2 cellular contexts compared by ENCODE assay signal in the genomic region with DNA sequence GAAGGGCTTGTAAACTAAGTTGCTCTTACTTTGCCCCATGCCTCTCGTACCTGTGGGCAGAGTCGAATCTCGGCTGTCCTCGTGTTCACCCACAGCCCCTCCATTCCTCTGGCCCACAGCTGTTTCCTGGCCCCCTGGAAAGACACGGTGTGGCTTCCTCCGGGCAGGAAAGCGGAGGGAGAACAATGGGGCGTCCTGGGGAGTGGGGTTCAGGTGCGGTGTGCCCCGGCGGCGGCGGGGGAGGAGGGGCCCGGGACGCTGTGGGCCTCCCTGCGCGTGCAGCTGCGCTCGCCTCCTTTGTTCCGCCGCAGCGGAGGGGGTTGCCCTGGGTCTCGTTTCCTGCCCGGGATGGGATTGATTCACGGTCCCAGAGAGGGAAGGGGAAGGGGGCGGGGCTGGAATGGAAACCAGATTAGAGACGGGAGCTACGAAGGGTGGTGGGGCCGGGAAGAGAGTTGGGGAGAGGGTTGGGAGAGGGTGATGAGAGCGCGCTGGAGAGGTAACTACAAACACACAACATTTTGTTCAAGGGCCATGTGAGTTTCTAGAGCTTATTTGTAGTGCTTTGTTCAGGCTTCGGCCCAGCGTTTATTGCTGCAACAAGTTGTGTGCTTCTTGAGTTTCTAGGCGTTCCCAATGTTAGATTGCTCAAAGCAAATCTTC.
A peak's percentile ranks its signal among the peaks of the same experiment; 100 is the strongest.
TF ChIP-seq lines count a peak whose summit lies in the region.

No MANE protein-coding gene starts in this region.

TF ChIP-seq in IMR-90, 13 proteins besides CTCF, POLR2A, EP300 and RAD21:
- no peak for TF ChIP-seq CHD1 (IDR thresholded peaks at IDR 0.05; ENCODE audit: low read depth, low read length)
- TF ChIP-seq MAFK (IDR thresholded peaks at IDR 0.05; ENCODE audit: low read depth, low read length): no peak
- TF ChIP-seq FOS (IDR thresholded peaks at IDR 0.05; ENCODE audit: low read depth, low read length): no peak
- TF ChIP-seq NFE2L2 (IDR thresholded peaks at IDR 0.05; ENCODE audit: low read depth, low read length): no peak
- no peak for TF ChIP-seq RCOR1 (IDR thresholded peaks at IDR 0.05; ENCODE audit: insufficient replicate concordance, low read length)
- peak; percentile 48; the same call in 1 of the 2 replicates for TF ChIP-seq MAZ (IDR thresholded peaks at IDR 0.05; ENCODE audit: borderline replicate concordance, low read depth, low read length)
- TF ChIP-seq, protein P1, sequence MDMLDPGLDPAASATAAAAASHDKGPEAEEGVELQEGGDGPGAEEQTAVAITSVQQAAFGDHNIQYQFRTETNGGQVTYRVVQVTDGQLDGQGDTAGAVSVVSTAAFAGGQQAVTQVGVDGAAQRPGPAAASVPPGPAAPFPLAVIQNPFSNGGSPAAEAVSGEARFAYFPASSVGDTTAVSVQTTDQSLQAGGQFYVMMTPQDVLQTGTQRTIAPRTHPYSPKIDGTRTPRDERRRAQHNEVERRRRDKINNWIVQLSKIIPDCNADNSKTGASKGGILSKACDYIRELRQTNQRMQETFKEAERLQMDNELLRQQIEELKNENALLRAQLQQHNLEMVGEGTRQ (IDR thresholded peaks at IDR 0.05; ENCODE audit: low read depth, low read length): no peak
- peak; percentile 90 for TF ChIP-seq BHLHE40 (IDR thresholded peaks at IDR 0.05; ENCODE audit: low read depth, low read length)
- TF ChIP-seq, protein P2, sequence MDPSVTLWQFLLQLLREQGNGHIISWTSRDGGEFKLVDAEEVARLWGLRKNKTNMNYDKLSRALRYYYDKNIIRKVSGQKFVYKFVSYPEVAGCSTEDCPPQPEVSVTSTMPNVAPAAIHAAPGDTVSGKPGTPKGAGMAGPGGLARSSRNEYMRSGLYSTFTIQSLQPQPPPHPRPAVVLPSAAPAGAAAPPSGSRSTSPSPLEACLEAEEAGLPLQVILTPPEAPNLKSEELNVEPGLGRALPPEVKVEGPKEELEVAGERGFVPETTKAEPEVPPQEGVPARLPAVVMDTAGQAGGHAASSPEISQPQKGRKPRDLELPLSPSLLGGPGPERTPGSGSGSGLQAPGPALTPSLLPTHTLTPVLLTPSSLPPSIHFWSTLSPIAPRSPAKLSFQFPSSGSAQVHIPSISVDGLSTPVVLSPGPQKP (IDR thresholded peaks at IDR 0.05; ENCODE audit: borderline replicate concordance, low read depth, low read length): no peak
- TF ChIP-seq RFX5 (IDR thresholded peaks at IDR 0.05; ENCODE audit: low read depth, low read length): no peak
- no peak for TF ChIP-seq CEBPB (IDR thresholded peaks at IDR 0.05; ENCODE audit: low read depth, low read length)
- 0 out of 2 replicates have a peak, but pooled peaks have one; percentile 9 for TF ChIP-seq SMC3 (IDR thresholded peaks at IDR 0.05; ENCODE audit: low read depth, low read length)
- TF ChIP-seq MXI1 (IDR thresholded peaks at IDR 0.05; ENCODE audit: borderline replicate concordance, low read depth, low read length): peak; percentile 65; the same call in 1 of the 2 replicates

TF ChIP-seq in HepG2, 621 proteins besides CTCF, POLR2A, EP300 and RAD21 (continues in another document):
- TF ChIP-seq KLF13 (CRISPR knock-in tag; IDR thresholded peaks at IDR 0.05) (peak; percentile 92; the same call in 1 of the 2 replicates), ZNF816 (CRISPR knock-in tag; IDR thresholded peaks at IDR 0.05; ENCODE audit: borderline replicate concordance) (peak; percentile 76), ZBTB21 (CRISPR knock-in tag; IDR thresholded peaks at IDR 0.05) (no peak), TP53 (CRISPR knock-in tag; conservative IDR thresholded peaks at IDR 0.05) (no peak), ZNF557 (CRISPR knock-in tag; IDR thresholded peaks at IDR 0.05) (peak; percentile 75; the same call in 1 of the 2 replicates), STAG1 (CRISPR knock-in tag; IDR thresholded peaks at IDR 0.05) (0 out of 2 replicates have a peak, but pooled peaks have one; percentile 20), ZNF33A (CRISPR knock-in tag; IDR thresholded peaks at IDR 0.05; ENCODE audit: borderline replicate concordance) (no peak), KDM3A (CRISPR knock-in tag; IDR thresholded peaks at IDR 0.05; ENCODE audit: low read depth) (0 out of 2 replicates have a peak, but pooled peaks have one; percentile 48), JDP2 (CRISPR knock-in tag; IDR thresholded peaks at IDR 0.05; ENCODE audit: borderline replicate concordance) (no peak), FOSL2 (CRISPR knock-in tag; IDR thresholded peaks at IDR 0.05) (peak; percentile 74), ZNF703 (CRISPR knock-in tag; IDR thresholded peaks at IDR 0.05; ENCODE audit: borderline replicate concordance) (no peak), ZNF75D (CRISPR knock-in tag; IDR thresholded peaks at IDR 0.05; ENCODE audit: borderline replicate concordance) (no peak), ATF7 (IDR thresholded peaks at IDR 0.05) (no peak), ATF7 (CRISPR knock-in tag; IDR thresholded peaks at IDR 0.05) (0 out of 2 replicates have a peak, but pooled peaks have one; percentile 38), PCBP2 (optimal IDR thresholded peaks at IDR 0.05; ENCODE audit: low read depth, low read length, poor library complexity, severe bottlenecking) (peak; percentile 45), KAT8 (CRISPR knock-in tag; IDR thresholded peaks at IDR 0.05) (peak; percentile 70), ZFAT (CRISPR knock-in tag; conservative IDR thresholded peaks at IDR 0.05) (no peak), PRMT3 (CRISPR knock-in tag; IDR thresholded peaks at IDR 0.05; ENCODE audit: borderline replicate concordance, low read depth) (no peak), ZNF343 (CRISPR knock-in tag; IDR thresholded peaks at IDR 0.05) (0 out of 2 replicates have a peak, but pooled peaks have one; percentile 11), FOXK2 (IDR thresholded peaks at IDR 0.05) (no peak), CC2D1A (CRISPR knock-in tag; IDR thresholded peaks at IDR 0.05) (no peak), RARA (CRISPR knock-in tag; IDR thresholded peaks at IDR 0.05) (peak; percentile 72), SSRP1 (CRISPR knock-in tag; IDR thresholded peaks at IDR 0.05) (no peak)
- TF ChIP-seq, protein P3, sequence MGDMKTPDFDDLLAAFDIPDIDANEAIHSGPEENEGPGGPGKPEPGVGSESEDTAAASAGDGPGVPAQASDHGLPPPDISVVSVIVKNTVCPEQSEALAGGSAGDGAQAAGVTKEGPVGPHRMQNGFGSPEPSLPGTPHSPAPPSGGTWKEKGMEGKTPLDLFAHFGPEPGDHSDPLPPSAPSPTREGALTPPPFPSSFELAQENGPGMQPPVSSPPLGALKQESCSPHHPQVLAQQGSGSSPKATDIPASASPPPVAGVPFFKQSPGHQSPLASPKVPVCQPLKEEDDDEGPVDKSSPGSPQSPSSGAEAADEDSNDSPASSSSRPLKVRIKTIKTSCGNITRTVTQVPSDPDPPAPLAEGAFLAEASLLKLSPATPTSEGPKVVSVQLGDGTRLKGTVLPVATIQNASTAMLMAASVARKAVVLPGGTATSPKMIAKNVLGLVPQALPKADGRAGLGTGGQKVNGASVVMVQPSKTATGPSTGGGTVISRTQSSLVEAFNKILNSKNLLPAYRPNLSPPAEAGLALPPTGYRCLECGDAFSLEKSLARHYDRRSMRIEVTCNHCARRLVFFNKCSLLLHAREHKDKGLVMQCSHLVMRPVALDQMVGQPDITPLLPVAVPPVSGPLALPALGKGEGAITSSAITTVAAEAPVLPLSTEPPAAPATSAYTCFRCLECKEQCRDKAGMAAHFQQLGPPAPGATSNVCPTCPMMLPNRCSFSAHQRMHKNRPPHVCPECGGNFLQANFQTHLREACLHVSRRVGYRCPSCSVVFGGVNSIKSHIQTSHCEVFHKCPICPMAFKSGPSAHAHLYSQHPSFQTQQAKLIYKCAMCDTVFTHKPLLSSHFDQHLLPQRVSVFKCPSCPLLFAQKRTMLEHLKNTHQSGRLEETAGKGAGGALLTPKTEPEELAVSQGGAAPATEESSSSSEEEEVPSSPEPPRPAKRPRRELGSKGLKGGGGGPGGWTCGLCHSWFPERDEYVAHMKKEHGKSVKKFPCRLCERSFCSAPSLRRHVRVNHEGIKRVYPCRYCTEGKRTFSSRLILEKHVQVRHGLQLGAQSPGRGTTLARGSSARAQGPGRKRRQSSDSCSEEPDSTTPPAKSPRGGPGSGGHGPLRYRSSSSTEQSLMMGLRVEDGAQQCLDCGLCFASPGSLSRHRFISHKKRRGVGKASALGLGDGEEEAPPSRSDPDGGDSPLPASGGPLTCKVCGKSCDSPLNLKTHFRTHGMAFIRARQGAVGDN (CRISPR knock-in tag; IDR thresholded peaks at IDR 0.05): peak; percentile 61
- TF ChIP-seq, protein P4, sequence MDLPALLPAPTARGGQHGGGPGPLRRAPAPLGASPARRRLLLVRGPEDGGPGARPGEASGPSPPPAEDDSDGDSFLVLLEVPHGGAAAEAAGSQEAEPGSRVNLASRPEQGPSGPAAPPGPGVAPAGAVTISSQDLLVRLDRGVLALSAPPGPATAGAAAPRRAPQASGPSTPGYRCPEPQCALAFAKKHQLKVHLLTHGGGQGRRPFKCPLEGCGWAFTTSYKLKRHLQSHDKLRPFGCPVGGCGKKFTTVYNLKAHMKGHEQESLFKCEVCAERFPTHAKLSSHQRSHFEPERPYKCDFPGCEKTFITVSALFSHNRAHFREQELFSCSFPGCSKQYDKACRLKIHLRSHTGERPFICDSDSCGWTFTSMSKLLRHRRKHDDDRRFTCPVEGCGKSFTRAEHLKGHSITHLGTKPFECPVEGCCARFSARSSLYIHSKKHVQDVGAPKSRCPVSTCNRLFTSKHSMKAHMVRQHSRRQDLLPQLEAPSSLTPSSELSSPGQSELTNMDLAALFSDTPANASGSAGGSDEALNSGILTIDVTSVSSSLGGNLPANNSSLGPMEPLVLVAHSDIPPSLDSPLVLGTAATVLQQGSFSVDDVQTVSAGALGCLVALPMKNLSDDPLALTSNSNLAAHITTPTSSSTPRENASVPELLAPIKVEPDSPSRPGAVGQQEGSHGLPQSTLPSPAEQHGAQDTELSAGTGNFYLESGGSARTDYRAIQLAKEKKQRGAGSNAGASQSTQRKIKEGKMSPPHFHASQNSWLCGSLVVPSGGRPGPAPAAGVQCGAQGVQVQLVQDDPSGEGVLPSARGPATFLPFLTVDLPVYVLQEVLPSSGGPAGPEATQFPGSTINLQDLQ (CRISPR knock-in tag; IDR thresholded peaks at IDR 0.05): no peak
- TF ChIP-seq, protein P5, sequence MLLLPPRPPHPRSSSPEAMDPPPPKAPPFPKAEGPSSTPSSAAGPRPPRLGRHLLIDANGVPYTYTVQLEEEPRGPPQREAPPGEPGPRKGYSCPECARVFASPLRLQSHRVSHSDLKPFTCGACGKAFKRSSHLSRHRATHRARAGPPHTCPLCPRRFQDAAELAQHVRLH (CRISPR knock-in tag; IDR thresholded peaks at IDR 0.05; ENCODE audit: borderline replicate concordance, low read depth): peak; percentile 63; the same call in 1 of the 2 replicates
- TF ChIP-seq, protein P6, sequence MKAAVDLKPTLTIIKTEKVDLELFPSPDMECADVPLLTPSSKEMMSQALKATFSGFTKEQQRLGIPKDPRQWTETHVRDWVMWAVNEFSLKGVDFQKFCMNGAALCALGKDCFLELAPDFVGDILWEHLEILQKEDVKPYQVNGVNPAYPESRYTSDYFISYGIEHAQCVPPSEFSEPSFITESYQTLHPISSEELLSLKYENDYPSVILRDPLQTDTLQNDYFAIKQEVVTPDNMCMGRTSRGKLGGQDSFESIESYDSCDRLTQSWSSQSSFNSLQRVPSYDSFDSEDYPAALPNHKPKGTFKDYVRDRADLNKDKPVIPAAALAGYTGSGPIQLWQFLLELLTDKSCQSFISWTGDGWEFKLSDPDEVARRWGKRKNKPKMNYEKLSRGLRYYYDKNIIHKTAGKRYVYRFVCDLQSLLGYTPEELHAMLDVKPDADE (CRISPR knock-in tag; IDR thresholded peaks at IDR 0.05): 0 out of 2 replicates have a peak, but pooled peaks have one; percentile 34
- TF ChIP-seq, protein P7, sequence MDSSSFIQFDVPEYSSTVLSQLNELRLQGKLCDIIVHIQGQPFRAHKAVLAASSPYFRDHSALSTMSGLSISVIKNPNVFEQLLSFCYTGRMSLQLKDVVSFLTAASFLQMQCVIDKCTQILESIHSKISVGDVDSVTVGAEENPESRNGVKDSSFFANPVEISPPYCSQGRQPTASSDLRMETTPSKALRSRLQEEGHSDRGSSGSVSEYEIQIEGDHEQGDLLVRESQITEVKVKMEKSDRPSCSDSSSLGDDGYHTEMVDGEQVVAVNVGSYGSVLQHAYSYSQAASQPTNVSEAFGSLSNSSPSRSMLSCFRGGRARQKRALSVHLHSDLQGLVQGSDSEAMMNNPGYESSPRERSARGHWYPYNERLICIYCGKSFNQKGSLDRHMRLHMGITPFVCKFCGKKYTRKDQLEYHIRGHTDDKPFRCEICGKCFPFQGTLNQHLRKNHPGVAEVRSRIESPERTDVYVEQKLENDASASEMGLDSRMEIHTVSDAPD (CRISPR knock-in tag; IDR thresholded peaks at IDR 0.05): peak; percentile 47; the same call in 1 of the 2 replicates
- TF ChIP-seq, protein P8, sequence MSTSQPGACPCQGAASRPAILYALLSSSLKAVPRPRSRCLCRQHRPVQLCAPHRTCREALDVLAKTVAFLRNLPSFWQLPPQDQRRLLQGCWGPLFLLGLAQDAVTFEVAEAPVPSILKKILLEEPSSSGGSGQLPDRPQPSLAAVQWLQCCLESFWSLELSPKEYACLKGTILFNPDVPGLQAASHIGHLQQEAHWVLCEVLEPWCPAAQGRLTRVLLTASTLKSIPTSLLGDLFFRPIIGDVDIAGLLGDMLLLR (CRISPR knock-in tag; IDR thresholded peaks at IDR 0.05): 0 out of 2 replicates have a peak, but pooled peaks have one; percentile 54
- TF ChIP-seq, protein P9, sequence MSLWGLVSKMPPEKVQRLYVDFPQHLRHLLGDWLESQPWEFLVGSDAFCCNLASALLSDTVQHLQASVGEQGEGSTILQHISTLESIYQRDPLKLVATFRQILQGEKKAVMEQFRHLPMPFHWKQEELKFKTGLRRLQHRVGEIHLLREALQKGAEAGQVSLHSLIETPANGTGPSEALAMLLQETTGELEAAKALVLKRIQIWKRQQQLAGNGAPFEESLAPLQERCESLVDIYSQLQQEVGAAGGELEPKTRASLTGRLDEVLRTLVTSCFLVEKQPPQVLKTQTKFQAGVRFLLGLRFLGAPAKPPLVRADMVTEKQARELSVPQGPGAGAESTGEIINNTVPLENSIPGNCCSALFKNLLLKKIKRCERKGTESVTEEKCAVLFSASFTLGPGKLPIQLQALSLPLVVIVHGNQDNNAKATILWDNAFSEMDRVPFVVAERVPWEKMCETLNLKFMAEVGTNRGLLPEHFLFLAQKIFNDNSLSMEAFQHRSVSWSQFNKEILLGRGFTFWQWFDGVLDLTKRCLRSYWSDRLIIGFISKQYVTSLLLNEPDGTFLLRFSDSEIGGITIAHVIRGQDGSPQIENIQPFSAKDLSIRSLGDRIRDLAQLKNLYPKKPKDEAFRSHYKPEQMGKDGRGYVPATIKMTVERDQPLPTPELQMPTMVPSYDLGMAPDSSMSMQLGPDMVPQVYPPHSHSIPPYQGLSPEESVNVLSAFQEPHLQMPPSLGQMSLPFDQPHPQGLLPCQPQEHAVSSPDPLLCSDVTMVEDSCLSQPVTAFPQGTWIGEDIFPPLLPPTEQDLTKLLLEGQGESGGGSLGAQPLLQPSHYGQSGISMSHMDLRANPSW (CRISPR knock-in tag; IDR thresholded peaks at IDR 0.05; ENCODE audit: borderline replicate concordance): peak; percentile 51; the same call in 1 of the 2 replicates
- TF ChIP-seq, protein P10, sequence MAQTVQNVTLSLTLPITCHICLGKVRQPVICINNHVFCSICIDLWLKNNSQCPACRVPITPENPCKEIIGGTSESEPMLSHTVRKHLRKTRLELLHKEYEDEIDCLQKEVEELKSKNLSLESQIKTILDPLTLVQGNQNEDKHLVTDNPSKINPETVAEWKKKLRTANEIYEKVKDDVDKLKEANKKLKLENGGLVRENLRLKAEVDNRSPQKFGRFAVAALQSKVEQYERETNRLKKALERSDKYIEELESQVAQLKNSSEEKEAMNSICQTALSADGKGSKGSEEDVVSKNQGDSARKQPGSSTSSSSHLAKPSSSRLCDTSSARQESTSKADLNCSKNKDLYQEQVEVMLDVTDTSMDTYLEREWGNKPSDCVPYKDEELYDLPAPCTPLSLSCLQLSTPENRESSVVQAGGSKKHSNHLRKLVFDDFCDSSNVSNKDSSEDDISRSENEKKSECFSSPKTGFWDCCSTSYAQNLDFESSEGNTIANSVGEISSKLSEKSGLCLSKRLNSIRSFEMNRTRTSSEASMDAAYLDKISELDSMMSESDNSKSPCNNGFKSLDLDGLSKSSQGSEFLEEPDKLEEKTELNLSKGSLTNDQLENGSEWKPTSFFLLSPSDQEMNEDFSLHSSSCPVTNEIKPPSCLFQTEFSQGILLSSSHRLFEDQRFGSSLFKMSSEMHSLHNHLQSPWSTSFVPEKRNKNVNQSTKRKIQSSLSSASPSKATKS (CRISPR knock-in tag; IDR thresholded peaks at IDR 0.05): no peak
